Comparison of ENCODE assay signal across 8 cellular contexts in genomic region chr7:32669173-32669870, GRCh38.
DNase-seq lines count a peak whose midpoint lies in the region; ATAC-seq and TF ChIP-seq lines count a peak whose summit lies in the region.
"Not testable (repeated sequence)": the region's sequence is repeated elsewhere in the genome, so short reads cannot be mapped to it uniquely, and the experiment has no call there.

No MANE protein-coding gene starts in this region.

- peak; percentile 82 to 92 for ATAC-seq in lower lobe of right lung
- ATAC-seq in stimulated activated naive B cell treated with anti-CD40 and anti-IgM and Interleukin-4, amounts not matched to agents 10 μg/mL and 1 μg/mL and 100 μg/mL, for 72 hours (replicated peaks) = not testable (repeated sequence)

- H3K27me3 ChIP-seq in Peyer's patch; lower lobe of right lung (ENCODE audit: low read depth): not testable (repeated sequence)

- TF ChIP-seq POLR2A in Peyer's patch (IDR thresholded peaks at IDR 0.05) = not testable (repeated sequence)

- peaks cover 3 to 13% of the 10 kb centered on the region in 2 donors for H3K36me3 Mint-ChIP-seq in stimulated activated naive B cell treated with anti-CD40 and anti-IgM and Interleukin-4, amounts not matched to agents 10 μg/mL and 1 μg/mL and 100 μg/mL, for 72 hours

- peaks cover 5 to 23% of the 10 kb centered on the region in 2 donors for H3K4me1 Mint-ChIP-seq in stimulated activated naive B cell treated with anti-CD40 and anti-IgM and Interleukin-4, amounts not matched to agents 10 μg/mL and 1 μg/mL and 100 μg/mL, for 72 hours

- intact Hi-C loops in lower lobe of right lung (cut with DNase I) = not testable (repeated sequence)

- H3K4me1 ChIP-seq in Peyer's patch, lower lobe of right lung: not testable (repeated sequence)

- H3K27ac Mint-ChIP-seq in stimulated activated naive B cell treated with anti-CD40 and anti-IgM and Interleukin-4, amounts not matched to agents 10 μg/mL and 1 μg/mL and 100 μg/mL, for 72 hours = peak overlapping the region; percentile 52

- H3K4me3 ChIP-seq in Peyer's patch; fibroblast of the aortic adventitia (ENCODE audit: low read depth, low read length); lower lobe of right lung: not testable (repeated sequence)

- not testable (repeated sequence) for H3K9me3 ChIP-seq in Peyer's patch, lower lobe of right lung

- not testable (repeated sequence) for H3K27me3 Mint-ChIP-seq in stimulated activated naive B cell treated with anti-CD40 and anti-IgM and Interleukin-4, amounts not matched to agents 10 μg/mL and 1 μg/mL and 100 μg/mL, for 72 hours

- TF ChIP-seq CTCF in Peyer's patch (IDR thresholded peaks at IDR 0.05); fibroblast of the aortic adventitia (IDR thresholded peaks at IDR 0.05; ENCODE audit: insufficient read depth, low read length); lower lobe of right lung (IDR thresholded peaks at IDR 0.05): not testable (repeated sequence)

- H3K9me3 Mint-ChIP-seq in stimulated activated naive B cell treated with anti-CD40 and anti-IgM and Interleukin-4, amounts not matched to agents 10 μg/mL and 1 μg/mL and 100 μg/mL, for 72 hours = not testable (repeated sequence)

- DNase-seq in COLO668 (lab: John Stamatoyannopoulos, UW; ENCODE audit: unreplicated experiment) = peak; percentile 75
- peak; percentile 61 for DNase-seq in HCEC 1CT
- peak; percentile 35 for DNase-seq in NCI-H1092 treated with DMSO at 0.1 percent for 48 hours (lab: John Stamatoyannopoulos, UW)
- DNase-seq in Peyer's patch = peak in 2 of 3 donors; percentile 76 to 79
- peak; percentile 81 for DNase-seq in astrocyte of the hippocampus (ENCODE audit: low read depth, low spot score)
- DNase-seq in fibroblast of the aortic adventitia (ENCODE audit: low read depth) = peak; percentile 85
- DNase-seq in lower lobe of right lung = peak; percentile 47
- DNase-seq in stimulated activated naive B cell treated with anti-CD40 and anti-IgM and Interleukin-4, amounts not matched to agents 10 μg/mL and 1 μg/mL and 100 μg/mL, for 72 hours = not testable (repeated sequence)

- H3K36me3 ChIP-seq in Peyer's patch, lower lobe of right lung: not testable (repeated sequence)

- H3K27ac ChIP-seq in Peyer's patch = peak overlapping the region in 3 of 4 donors; percentile 23 to 79 (median 70)
- not testable (repeated sequence) for H3K27ac ChIP-seq in lower lobe of right lung

- H3K4me3 Mint-ChIP-seq in stimulated activated naive B cell treated with anti-CD40 and anti-IgM and Interleukin-4, amounts not matched to agents 10 μg/mL and 1 μg/mL and 100 μg/mL, for 72 hours = not testable (repeated sequence)
